Comparison of ENCODE assay signal across 8 cellular contexts in the genomic region with DNA sequence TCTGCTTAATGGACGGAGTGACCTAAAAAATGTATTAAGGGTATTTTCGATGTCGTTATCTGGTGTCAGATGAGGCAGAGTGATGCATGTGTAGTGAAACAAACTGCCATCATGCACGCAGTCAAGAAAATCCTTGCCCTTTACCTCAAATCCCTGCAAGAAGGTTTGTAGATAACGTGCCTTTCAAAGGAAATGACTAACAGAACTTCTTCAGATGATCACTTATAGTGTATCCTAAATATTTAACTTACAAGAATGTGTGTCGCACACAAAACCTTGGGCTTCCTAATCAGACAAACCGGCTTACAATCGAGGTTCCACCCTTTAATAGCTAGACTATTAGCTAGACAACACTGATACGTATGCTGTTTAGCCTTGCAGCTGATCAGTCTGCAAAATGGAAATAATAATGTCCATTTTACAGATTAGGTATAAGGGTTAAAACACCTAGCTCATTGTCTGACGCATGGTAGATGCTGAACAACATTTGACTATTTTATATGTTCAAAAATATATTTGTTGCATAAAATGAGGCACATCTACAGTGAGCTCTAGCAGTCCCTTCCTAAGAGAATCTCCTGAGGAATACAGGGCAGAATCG. TPM values are rescaled to one million over a fixed set of nuclear protein-coding genes. Genes with fewer than 3 reads are reported as not detected.
DNase-seq lines count a peak whose midpoint lies in the region; ATAC-seq and TF ChIP-seq lines count a peak whose summit lies in the region.

No MANE protein-coding gene starts in this region.

- H3K27me3 ChIP-seq in heart left ventricle (no peaks in the 10 kb centered on the region), vagina (no peaks in the 10 kb centered on the region)

- peaks cover 0 to 18% (median 0%) of the 10 kb centered on the region in 9 donors for H3K36me3 ChIP-seq in heart left ventricle
- no peaks in the 10 kb centered on the region for H3K36me3 ChIP-seq in vagina

- no peaks in the 10 kb centered on the region for H3K27me3 Mint-ChIP-seq in activated naive CD8-positive, alpha-beta T cell treated with anti-CD3 and anti-CD28 coated beads, Interleukin-2, amount 10 ng/mL, durations not matched to agents 7 days and 5 days
- no peaks in the 10 kb centered on the region for H3K27me3 Mint-ChIP-seq in memory B cell

- peaks cover 0 to 44% (median 32%) of the 10 kb centered on the region in 12 donors for H3K4me1 ChIP-seq in heart left ventricle
- peaks cover 39% of the 10 kb centered on the region for H3K4me1 ChIP-seq in vagina

- no peak for DNase-seq in heart left ventricle
- DNase-seq in left ventricle myocardium superior, result no peak
- no peak for DNase-seq in activated naive CD8-positive, alpha-beta T cell treated with anti-CD3 and anti-CD28 coated beads, Interleukin-2, amount 10 ng/mL, durations not matched to agents 7 days and 5 days
- DNase-seq in memory B cell (ENCODE audit: low spot score in 2 of 2), result no peak
- DNase-seq in vagina (ENCODE audit: extremely low spot score in 2 of 2), result no peak
- DNase-seq in NCI-H1092 treated with DMSO at 0.1 percent for 48 hours (lab: John Stamatoyannopoulos, UW), result no peak
- no peak for DNase-seq in NCI-H2081 (lab: John Stamatoyannopoulos, UW)
- DNase-seq in stimulated activated CD4-positive, alpha-beta T cell treated with anti-CD3 and anti-CD28 coated beads, Interleukin-4, amount 100 ng/mL, for 4 hours, result no peak

- H3K4me1 Mint-ChIP-seq in activated naive CD8-positive, alpha-beta T cell treated with anti-CD3 and anti-CD28 coated beads, Interleukin-2, amount 10 ng/mL, durations not matched to agents 7 days and 5 days, result peaks cover 28% of the 10 kb centered on the region
- peaks cover 26% of the 10 kb centered on the region for H3K4me1 Mint-ChIP-seq in memory B cell

- ATAC-seq in heart left ventricle, result no peak
- no peak for ATAC-seq in left ventricle myocardium superior
- no peak for ATAC-seq in activated naive CD8-positive, alpha-beta T cell treated with anti-CD3 and anti-CD28 coated beads, Interleukin-2, amount 10 ng/mL, durations not matched to agents 7 days and 5 days (ENCODE audit: low read depth)
- ATAC-seq in memory B cell (ENCODE audit: low read depth), result no peak

- no peaks in the 10 kb centered on the region for H3K9me3 Mint-ChIP-seq in activated naive CD8-positive, alpha-beta T cell treated with anti-CD3 and anti-CD28 coated beads, Interleukin-2, amount 10 ng/mL, durations not matched to agents 7 days and 5 days
- no peaks in the 10 kb centered on the region for H3K9me3 Mint-ChIP-seq in memory B cell

- POLR2A ChIA-PET in activated naive CD8-positive, alpha-beta T cell treated with anti-CD3 and anti-CD28 coated beads, Interleukin-2, amount 10 ng/mL, durations not matched to agents 7 days and 5 days (lab: Charles Lee), result interaction anchor here (1.1 kb wide), 1 partner anchor 285 kb away, joined by 3 read pairs; a partner anchor contains a TSS

- peak overlapping the region; percentile 63 to 96 (median 82) for H3K4me3 ChIP-seq in heart left ventricle
- peak overlapping the region; percentile 84 to 91 for H3K4me3 ChIP-seq in vagina

- no peak for TF ChIP-seq POLR2A in heart left ventricle (IDR thresholded peaks at IDR 0.05)
- TF ChIP-seq POLR2A in vagina (IDR thresholded peaks at IDR 0.05), result no peak

- intact Hi-C loops in heart left ventricle (cut with DNase I), result loop anchor here in 3 of 10 donors (2.0 to 10.0 kb wide), 3 partner anchors 76 to 132 kb away; no protein-coding TSS in a partner anchor
- intact Hi-C loops in left ventricle myocardium superior (cut with micrococcal nuclease), result no loop called here
- intact Hi-C loops in vagina (cut with DNase I), result no loop called here

- TF ChIP-seq CTCF in heart left ventricle (IDR thresholded peaks at IDR 0.05) (no peak), vagina (IDR thresholded peaks at IDR 0.05) (no peak)

- 25 to 35% (median 32%) methylated on average over 11 of the region's 11 CpGs for WGBS in heart left ventricle, 4 donors

- H3K4me3 Mint-ChIP-seq in activated naive CD8-positive, alpha-beta T cell treated with anti-CD3 and anti-CD28 coated beads, Interleukin-2, amount 10 ng/mL, durations not matched to agents 7 days and 5 days, result peak overlapping the region; percentile 97
- H3K4me3 Mint-ChIP-seq in memory B cell, result peak overlapping the region; percentile 98

- H3K27ac ChIP-seq in heart left ventricle (peak overlapping the region in 9 of 12 donors; percentile 88 to 98 (median 93)), vagina (peak overlapping the region; percentile 97)

- peaks cover 12% of the 10 kb centered on the region for H3K36me3 Mint-ChIP-seq in activated naive CD8-positive, alpha-beta T cell treated with anti-CD3 and anti-CD28 coated beads, Interleukin-2, amount 10 ng/mL, durations not matched to agents 7 days and 5 days
- peaks cover 6% of the 10 kb centered on the region for H3K36me3 Mint-ChIP-seq in memory B cell

- no peaks in the 10 kb centered on the region for H3K9me3 ChIP-seq in heart left ventricle
- no peaks in the 10 kb centered on the region for H3K9me3 ChIP-seq in vagina

- peak overlapping the region; percentile 93 for H3K27ac Mint-ChIP-seq in activated naive CD8-positive, alpha-beta T cell treated with anti-CD3 and anti-CD28 coated beads, Interleukin-2, amount 10 ng/mL, durations not matched to agents 7 days and 5 days
- H3K27ac Mint-ChIP-seq in memory B cell, result peak overlapping the region; percentile 98

RNA-seq across cellular contexts. Expression of a gene that starts 0.6 kb away (rescaled TPM):
- total RNA-seq in heart left ventricle, result 100 to 1,000 TPM; 108 to 161 (median 132) TPM
- 100 to 1,000 TPM; 125 to 171 TPM for polyA plus RNA-seq in heart left ventricle
- total RNA-seq in left ventricle myocardium superior, result 119 TPM
- total RNA-seq in activated naive CD8-positive, alpha-beta T cell treated with anti-CD3 and anti-CD28 coated beads, Interleukin-2, amount 10 ng/mL, durations not matched to agents 7 days and 5 days, result 100 to 1,000 TPM; 156 to 166 TPM
- total RNA-seq in vagina, result 142 TPM
